In genomic region chr10:89251417-89252224, GRCh38 we compare ENCODE assay signal across 8 cellular contexts. TPM values are rescaled to one million over a fixed set of nuclear protein-coding genes. Genes with fewer than 3 reads are reported as not detected.
A peak's percentile ranks its signal among the peaks of the same experiment; 100 is the strongest.
DNase-seq lines count a peak whose midpoint lies in the region; ATAC-seq, FAIRE-seq and TF ChIP-seq lines count a peak whose summit lies in the region.

LIPA (minus strand) TSS chr10:89251775; CDS start chr10:89247648, 4,127 bp downstream.

- WGBS in adipose tissue, 3 donors, result 0 to 1% (median 0%) methylated on average over 53 of the region's 53 CpGs

- intact Hi-C loops in cardiac septum (cut with DNase I), result no loop called here

- H3K9me3 Mint-ChIP-seq in T-cell (peaks cover 0 to 4% (median 0%) of the 10 kb centered on the region in 3 donors), type B pancreatic cell (peaks cover 5% of the 10 kb centered on the region)

- peaks cover 3% of the 10 kb centered on the region for H3K36me3 Mint-ChIP-seq in T-cell
- no peaks in the 10 kb centered on the region for H3K36me3 Mint-ChIP-seq in type B pancreatic cell

- H3K27ac ChIP-seq in adipose tissue (ENCODE audit: low read depth, low read length), result no peak within 1 kb of the TSS

- H3K4me3 Mint-ChIP-seq in T-cell, result peak within 1 kb of the TSS; percentile 73 to 87 (median 86)
- H3K4me3 Mint-ChIP-seq in type B pancreatic cell, result peak within 1 kb of the TSS; percentile 87

- H3K4me1 Mint-ChIP-seq in T-cell (peaks cover 23 to 25% (median 23%) of the 10 kb centered on the region in 3 donors), type B pancreatic cell (ENCODE audit: unreplicated experiment) (peaks cover 5% of the 10 kb centered on the region)

- H3K27me3 Mint-ChIP-seq in T-cell (no peaks in the 10 kb centered on the region), type B pancreatic cell (no peaks in the 10 kb centered on the region)

- TF ChIP-seq POLR2A in GM12891 (IDR thresholded peaks at IDR 0.05; ENCODE audit: low read depth, low read length), result no peak

- TF ChIP-seq CTCF in type B pancreatic cell (conservative IDR thresholded peaks at IDR 0.05), result no peak

- H3K27ac Mint-ChIP-seq in T-cell (peak within 1 kb of the TSS; percentile 61 to 71), type B pancreatic cell (peak within 1 kb of the TSS; percentile 3)

- ATAC-seq in HG02840 (IDR thresholded peaks at IDR 0.05; ENCODE audit: low FRiP score, unreplicated experiment), result peak; percentile 98
- ATAC-seq in T-cell (replicated peaks in 1 of 4), result peak; percentile 94 to 96 (median 94)

- CTCF ChIA-PET in T-cell (lab: Charles Lee), result interaction anchor here (0.5 to 2.4 kb wide), 20 partner anchors 11 to 1995 kb away, joined by 3 to 15 read pairs (median 3); partner anchors contain the start of genes IFIT1 (in 2 of the 2), IFIT3 (in 1 of the 2) and IFIT5 (in 1 of the 2)

- DNase-seq in GM12891 (ENCODE audit: insufficient read length, low spot score) (peak; percentile 73), NCI-H1436 treated with DMSO at 0.1 percent for 48 hours (lab: John Stamatoyannopoulos, UW) (peak; percentile 97), T-cell (peak; percentile 81 to 98 (median 94)), cardiac septum (ENCODE audit: low spot score) (peak; percentile 97), pons (ENCODE audit: low spot score) (peak; percentile 98), type B pancreatic cell (ENCODE audit: extremely low spot score, unreplicated experiment) (peak; percentile 91)

- POLR2A ChIA-PET in T-cell (lab: Charles Lee), result interaction anchor here (0.5 to 2.0 kb wide), 8 partner anchors 29 to 1719 kb away, joined by 3 to 6 read pairs (median 3); partner anchors contain the start of genes IFIT1 (in 1 of the 2) and IFIT5 (in 1 of the 2)

- peak; percentile 99 for FAIRE-seq in GM12891 (lab: Jason Lieb, UNC)

TF ChIP-seq in GM12891, 5 proteins besides CTCF, POLR2A, EP300 and RAD21:
- TF ChIP-seq PAX5 (IDR thresholded peaks at IDR 0.05; ENCODE audit: insufficient read depth, low read length, severe bottlenecking) (no peak), TAF1 (IDR thresholded peaks at IDR 0.05; ENCODE audit: low read depth, low read length) (0 out of 2 replicates have a peak, but pooled peaks have one; percentile 23), POLR2AphosphoS5 (IDR thresholded peaks at IDR 0.05; ENCODE audit: low read depth, low read length) (peak; percentile 32; the same call in 1 of the 2 replicates), POU2F2 (IDR thresholded peaks at IDR 0.05; ENCODE audit: low read depth, low read length) (no peak), SPI1 (IDR thresholded peaks at IDR 0.05; ENCODE audit: low read depth, low read length) (peak; percentile 39; the same call in 1 of the 2 replicates)
TF ChIP-seq in GM12891: peak in this region for 3.

RNA-seq across cellular contexts. Expression of gene LIPA, which starts in this region (rescaled TPM):
- polyA plus RNA-seq in GM12891 (2012; ENCODE audit: low read depth, missing spikeins), result 22.6 TPM
- total RNA-seq in T-cell (10 to 100 TPM; 23.2 to 38.2 (median 33.6) TPM), cardiac septum (16.0 TPM), type B pancreatic cell (ENCODE audit: low replicate concordance) (26.9 and 46.4 TPM in 2 replicates)
- 10 to 100 TPM; 19.2 to 45.2 (median 34.5) TPM for polyA plus RNA-seq in adipose tissue
